Comparison of ENCODE assay signal across 7 cellular contexts in genomic region chr2:112054847-112055109, GRCh38. TPM values are rescaled to one million over a fixed set of nuclear protein-coding genes. Genes with fewer than 3 reads are reported as not detected.
DNase-seq lines count a peak whose midpoint lies in the region; ATAC-seq and TF ChIP-seq lines count a peak whose summit lies in the region.
"Not testable (repeated sequence)": the region's sequence is repeated elsewhere in the genome, so short reads cannot be mapped to it uniquely, and the experiment has no call there.

No MANE protein-coding gene starts in this region.

- H3K27ac Mint-ChIP-seq in activated B cell treated with CpG ODN at 0.5 μM for 24 hours = peak overlapping the region; percentile 94
- not testable (repeated sequence) for H3K27ac Mint-ChIP-seq in activated naive CD8-positive, alpha-beta T cell treated with anti-CD3 and anti-CD28 coated beads, Interleukin-2, amount 50 U/mL, for 24 hours; endodermal cell

- TF ChIP-seq CTCF in activated B cell treated with CpG ODN at 0.5 μM for 24 hours (IDR thresholded peaks at IDR 0.05); endodermal cell (conservative IDR thresholded peaks at IDR 0.05); mucosa of descending colon (IDR thresholded peaks at IDR 0.05): not testable (repeated sequence)

- peaks cover 22% of the 10 kb centered on the region for H3K36me3 Mint-ChIP-seq in activated B cell treated with CpG ODN at 0.5 μM for 24 hours (ENCODE audit: low read depth)
- H3K36me3 Mint-ChIP-seq in activated naive CD8-positive, alpha-beta T cell treated with anti-CD3 and anti-CD28 coated beads, Interleukin-2, amount 50 U/mL, for 24 hours (ENCODE audit: low read depth) = not testable (repeated sequence)
- H3K36me3 Mint-ChIP-seq in endodermal cell (ENCODE audit: low read depth) = peaks cover 14% of the 10 kb centered on the region

- DNase-seq in activated B cell treated with CpG ODN at 0.5 μM for 24 hours; activated naive CD8-positive, alpha-beta T cell treated with anti-CD3 and anti-CD28 coated beads, Interleukin-2, amount 50 U/mL, for 24 hours; endodermal cell; mucosa of descending colon: not testable (repeated sequence)

- H3K4me1 ChIP-seq in HUES6 (ENCODE audit: control insufficient read depth, insufficient read depth, low read length) (peaks cover 11% of the 10 kb centered on the region; the same call in 1 of the 2 replicates), mucosa of descending colon (ENCODE audit: low read depth) (peaks cover 35% of the 10 kb centered on the region), skeletal muscle tissue (ENCODE audit: control insufficient read depth in 3 of 3, insufficient read depth in 3 of 3, low read length in 3 of 3) (peaks cover 6 to 29% (median 22%) of the 10 kb centered on the region in 3 donors)
- not testable (repeated sequence) for H3K4me1 ChIP-seq in endodermal cell (ENCODE audit: control insufficient read depth, insufficient read depth, low read length)

- not testable (repeated sequence) for H3K27me3 ChIP-seq in HUES6 (ENCODE audit: control insufficient read depth, insufficient read depth, low read length); endodermal cell (ENCODE audit: control insufficient read depth, insufficient read depth, low read length, poor library complexity, severe bottlenecking); skeletal muscle tissue (ENCODE audit: control insufficient read depth in 3 of 3, insufficient read depth in 3 of 3, low read length in 3 of 3)

- intact Hi-C loops in activated B cell treated with CpG ODN at 0.5 μM for 24 hours (cut with micrococcal nuclease) = loop anchor here (1.0 to 10.0 kb wide), 12 partner anchors 33 to 1377 kb away; partner anchors contain the start of genes ANAPC1, BCL2L11, BUB1 and PSD4
- intact Hi-C loops in mucosa of descending colon (cut with DNase I, micrococcal nuclease) = loop anchor here in 1 of 2 donors (10.0 kb wide), 1 partner anchor 200 kb away; the partner anchor contains the start of gene ZC3H8

- H3K4me3 ChIP-seq in HUES6 (ENCODE audit: low read depth, low read length) = peak overlapping the region; percentile 98; the same call in 1 of the 2 replicates
- not testable (repeated sequence) for H3K4me3 ChIP-seq in endodermal cell (ENCODE audit: low read length)
- peak overlapping the region; percentile 85 for H3K4me3 ChIP-seq in mucosa of descending colon
- peak overlapping the region in 1 of 3 donors; percentile 83 for H3K4me3 ChIP-seq in skeletal muscle tissue (ENCODE audit: low read length in 3 of 3)

- peak; percentile 37 for ATAC-seq in GM21576 (IDR thresholded peaks at IDR 0.05; ENCODE audit: unreplicated experiment)
- ATAC-seq in activated B cell treated with CpG ODN at 0.5 μM for 24 hours (ENCODE audit: low read depth) = peak; percentile 72
- peak; percentile 81 for ATAC-seq in activated naive CD8-positive, alpha-beta T cell treated with anti-CD3 and anti-CD28 coated beads, Interleukin-2, amount 50 U/mL, for 24 hours
- not testable (repeated sequence) for ATAC-seq in mucosa of descending colon

- H3K9ac ChIP-seq in HUES6 (ENCODE audit: low read length); endodermal cell (ENCODE audit: extremely low read depth, low read length, poor library complexity, severe bottlenecking); skeletal muscle tissue (ENCODE audit: low read depth in 1 of 3, low read length in 3 of 3): not testable (repeated sequence)

- POLR2A ChIA-PET in activated B cell treated with CpG ODN at 0.5 μM for 24 hours (lab: Charles Lee) = interaction anchor here (0.5 to 2.6 kb wide), 9 partner anchors 9 to 1121 kb away, joined by 3 to 33 read pairs (median 5); partner anchors contain the start of genes ANAPC1, POLR1B and ZC3H8

- not testable (repeated sequence) for H3K9me3 Mint-ChIP-seq in activated B cell treated with CpG ODN at 0.5 μM for 24 hours; activated naive CD8-positive, alpha-beta T cell treated with anti-CD3 and anti-CD28 coated beads, Interleukin-2, amount 50 U/mL, for 24 hours; endodermal cell

- CTCF ChIA-PET in activated B cell treated with CpG ODN at 0.5 μM for 24 hours (lab: Charles Lee) = interaction anchor here (1.2 kb wide), 1 partner anchor 167 kb away, joined by 5 read pairs; no protein-coding TSS in a partner anchor

- not testable (repeated sequence) for H3K9me3 ChIP-seq in HUES6 (ENCODE audit: control insufficient read depth, insufficient read depth, low read depth, low read length); endodermal cell (ENCODE audit: control insufficient read depth, low read length); mucosa of descending colon; skeletal muscle tissue (ENCODE audit: control insufficient read depth in 3 of 3, low read length in 3 of 3)

- H3K4me1 Mint-ChIP-seq in activated B cell treated with CpG ODN at 0.5 μM for 24 hours = peaks cover 39% of the 10 kb centered on the region
- H3K4me1 Mint-ChIP-seq in activated naive CD8-positive, alpha-beta T cell treated with anti-CD3 and anti-CD28 coated beads, Interleukin-2, amount 50 U/mL, for 24 hours = peaks cover 39% of the 10 kb centered on the region
- H3K4me1 Mint-ChIP-seq in endodermal cell = peaks cover 20% of the 10 kb centered on the region

- H3K27ac ChIP-seq in HUES6 (ENCODE audit: low read depth, low read length); endodermal cell (ENCODE audit: low read depth, low read length): not testable (repeated sequence)
- peak overlapping the region; percentile 94 for H3K27ac ChIP-seq in skeletal muscle tissue (ENCODE audit: low read depth, low read length)

- 0% methylated on average over 18 of the region's 27 CpGs; no CpG with 5 or more reads in 1 of the 2 experiments for WGBS in endodermal cell (ENCODE audit: insufficient coverage in 1 of 2, insufficient read length in 1 of 2), 2 experiments

- H3K4me3 Mint-ChIP-seq in activated B cell treated with CpG ODN at 0.5 μM for 24 hours = peak overlapping the region; percentile 96
- H3K4me3 Mint-ChIP-seq in activated naive CD8-positive, alpha-beta T cell treated with anti-CD3 and anti-CD28 coated beads, Interleukin-2, amount 50 U/mL, for 24 hours = peak overlapping the region; percentile 90
- H3K4me3 Mint-ChIP-seq in endodermal cell = peak overlapping the region; percentile 83

- not testable (repeated sequence) for H3K36me3 ChIP-seq in HUES6 (ENCODE audit: control insufficient read depth, insufficient read depth, low read length); endodermal cell (ENCODE audit: control insufficient read depth, insufficient read depth, low read length); mucosa of descending colon (ENCODE audit: low read depth); skeletal muscle tissue (ENCODE audit: control insufficient read depth in 3 of 3, insufficient read depth in 3 of 3, low read length in 3 of 3)

- H3K27me3 Mint-ChIP-seq in activated B cell treated with CpG ODN at 0.5 μM for 24 hours; activated naive CD8-positive, alpha-beta T cell treated with anti-CD3 and anti-CD28 coated beads, Interleukin-2, amount 50 U/mL, for 24 hours; endodermal cell (ENCODE audit: insufficient read depth): not testable (repeated sequence)

RNA-seq across cellular contexts. Expression of gene TMEM87B, which starts 0.3 kb away (rescaled TPM):
- 19.8 and 20.0 TPM in 2 replicates for total RNA-seq in activated B cell treated with CpG ODN at 0.5 μM for 24 hours
- 10 to 100 TPM; 20.2 to 22.3 TPM for total RNA-seq in endodermal cell
- polyA plus RNA-seq in endodermal cell (2013, experiment 1 of 2) = 12.8 TPM
- 14.4 TPM for polyA plus RNA-seq in endodermal cell (2013, experiment 2 of 2)
- total RNA-seq in mucosa of descending colon = 10 to 100 TPM; 39.2 to 72.2 (median 55.7) TPM
- total RNA-seq in skeletal muscle tissue = 30.3 TPM
